Comparison of ENCODE assay signal across 24 cellular contexts in the genomic region with DNA sequence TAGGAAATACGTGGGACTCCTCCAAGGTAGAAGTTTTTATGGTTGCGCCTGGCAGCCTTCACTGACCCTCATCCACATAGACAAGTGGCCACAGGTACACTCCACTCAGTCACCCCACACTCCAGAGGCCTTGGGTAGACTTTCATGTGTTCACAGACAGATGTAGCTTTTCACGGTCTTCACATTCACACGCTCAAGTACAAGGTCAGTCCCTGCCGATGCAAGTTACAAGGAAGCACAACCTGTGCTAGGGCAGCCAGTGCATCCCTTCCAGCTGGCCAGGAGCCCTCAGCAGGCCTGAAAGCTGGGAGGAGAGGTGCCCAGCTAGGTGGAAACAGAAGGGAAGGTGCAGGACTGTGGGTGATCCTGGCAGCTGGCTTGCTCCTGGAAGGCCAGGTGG.
"Had no signal": no experiment of that assay in that cellular context is flagged by ENCODE, and none has a peak within 500 bp of the region (broad histone marks: within the 10 kb centered on the region; RNA-seq: fewer than 3 reads in every experiment).

No MANE protein-coding gene starts in this region.

- H3K27me3 ChIP-seq: neutrophil, right atrium auricular region, sigmoid colon, stomach, testis, tibial artery had no signal

- H3K27me3 Mint-ChIP-seq: type B pancreatic cell had no signal

- ATAC-seq: effector memory CD8-positive, alpha-beta T cell; left colon; left ventricle myocardium superior; lower lobe of right lung; naive thymus-derived CD8-positive, alpha-beta T cell; stimulated activated naive B cell treated with anti-CD40 and anti-IgM and Interleukin-4, amounts not matched to agents 10 μg/mL and 1 μg/mL and 100 μg/mL, for 72 hours had no signal

- H3K27ac ChIP-seq: lower lobe of right lung, neutrophil, prostate gland, right atrium auricular region, sigmoid colon, stomach, testis, tibial artery had no signal

- H3K4me3 Mint-ChIP-seq: effector memory CD8-positive, alpha-beta T cell; immature natural killer cell; naive thymus-derived CD8-positive, alpha-beta T cell; nephron progenitor cell; stimulated activated naive B cell treated with anti-CD40 and anti-IgM and Interleukin-4, amounts not matched to agents 10 μg/mL and 1 μg/mL and 100 μg/mL, for 72 hours; type B pancreatic cell had no signal

- H3K9me3 Mint-ChIP-seq: effector memory CD8-positive, alpha-beta T cell had no signal

- DNase-seq: cerebellar nuclear complex; cortex of kidney; effector memory CD8-positive, alpha-beta T cell; erythroblast; hypothalamus; immature natural killer cell; islet precursor cell; kidney glomerular epithelial cell; left colon; left ventricle myocardium superior; lower lobe of right lung; naive thymus-derived CD8-positive, alpha-beta T cell; nephron progenitor cell; sigmoid colon; stimulated activated CD4-positive, alpha-beta T cell treated with anti-CD3 and anti-CD28 coated beads, Interleukin-2, amount 100 ng/mL, for 24 hours; stimulated activated CD4-positive, alpha-beta T cell treated with anti-CD3 and anti-CD28 coated beads, Interleukin-4, amount 100 ng/mL, for 4 hours; stimulated activated naive B cell treated with anti-CD40 and anti-IgM and Interleukin-4, amounts not matched to agents 10 μg/mL and 1 μg/mL and 100 μg/mL, for 72 hours; stomach; testis; tibial artery had no signal

- H3K4me3 ChIP-seq: lower lobe of right lung, prostate gland, right atrium auricular region, sigmoid colon, stomach, testis, tibial artery had no signal

- H3K27ac Mint-ChIP-seq: effector memory CD8-positive, alpha-beta T cell; immature natural killer cell; naive thymus-derived CD8-positive, alpha-beta T cell; nephron progenitor cell; stimulated activated naive B cell treated with anti-CD40 and anti-IgM and Interleukin-4, amounts not matched to agents 10 μg/mL and 1 μg/mL and 100 μg/mL, for 72 hours; type B pancreatic cell had no signal

- H3K36me3 ChIP-seq: lower lobe of right lung, neutrophil, prostate gland, right atrium auricular region, sigmoid colon, stomach, tibial artery had no signal

- H3K4me1 ChIP-seq: lower lobe of right lung, prostate gland, right atrium auricular region, sigmoid colon, stomach, testis, tibial artery had no signal

- H3K9me3 ChIP-seq: neutrophil, prostate gland, right atrium auricular region, sigmoid colon, testis had no signal

- H3K36me3 Mint-ChIP-seq: immature natural killer cell, type B pancreatic cell had no signal
